In genomic region chr19:55259540-55260210, GRCh38 we compare ENCODE assay signal across 8 cellular contexts. TPM values are rescaled to one million over a fixed set of nuclear protein-coding genes. Genes with fewer than 3 reads are reported as not detected.
DNase-seq lines count a peak whose midpoint lies in the region; ATAC-seq and TF ChIP-seq lines count a peak whose summit lies in the region.

No MANE protein-coding gene starts in this region.

- H3K9me3 Mint-ChIP-seq in CD4-positive, alpha-beta memory T cell: peaks cover 0 to 2% (median 0%) of the 10 kb centered on the region in 8 donors
- H3K9me3 Mint-ChIP-seq in nephron: no peaks in the 10 kb centered on the region

- intact Hi-C loops in CD4-positive, alpha-beta memory T cell (cut with micrococcal nuclease): loop anchor here (1.0 to 10.0 kb wide), 11 partner anchors 21 to 395 kb away; partner anchors contain the start of genes FIZ1, HSPBP1, KMT5C and PPP1R12C

- H3F3A ChIP-seq in OCI-LY1 (ENCODE audit: insufficient read depth, low read length): peaks cover 3% of the 10 kb centered on the region; the same call in 1 of the 2 replicates

- H3K27me3 Mint-ChIP-seq in CD4-positive, alpha-beta memory T cell: peaks cover 0 to 2% of the 10 kb centered on the region in 2 donors
- H3K27me3 Mint-ChIP-seq in nephron (ENCODE audit: low read depth): no peaks in the 10 kb centered on the region

- no peak overlapping the region for H2AFZ ChIP-seq in OCI-LY1 (ENCODE audit: low read length)

- peaks cover 39% of the 10 kb centered on the region for H3K4me1 ChIP-seq in CD4-positive, alpha-beta memory T cell (ENCODE audit: insufficient read depth, low read length)
- H3K4me1 ChIP-seq in OCI-LY1 (ENCODE audit: insufficient read depth, low read length, severe bottlenecking) (peaks cover 54% of the 10 kb centered on the region), duodenal mucosa (ENCODE audit: control insufficient read depth in 1 of 2, insufficient read depth in 2 of 2, low read length in 2 of 2) (peaks cover 25 to 36% of the 10 kb centered on the region in 2 donors)

- H3K27ac Mint-ChIP-seq in CD4-positive, alpha-beta memory T cell: peak overlapping the region; percentile 94 to 100 (median 99)
- H3K27ac Mint-ChIP-seq in nephron: peak overlapping the region; percentile 98 to 100 (median 100)

- H3K9ac ChIP-seq in OCI-LY1 (ENCODE audit: low read length) (peak overlapping the region; percentile 76), duodenal mucosa (ENCODE audit: low read depth in 1 of 2, low read length in 2 of 2) (peak overlapping the region; percentile 68 to 74)

- no peak for ATAC-seq in GM18868 (IDR thresholded peaks at IDR 0.05; ENCODE audit: unreplicated experiment)
- ATAC-seq in GM18867 (IDR thresholded peaks at IDR 0.05; ENCODE audit: unreplicated experiment): no peak
- ATAC-seq in HG03025 (IDR thresholded peaks at IDR 0.05; ENCODE audit: low FRiP score, unreplicated experiment): no peak
- ATAC-seq in HG02571 (IDR thresholded peaks at IDR 0.05; ENCODE audit: unreplicated experiment): no peak

- no peak for DNase-seq in CD4-positive, alpha-beta memory T cell

- H3K4me3 ChIP-seq in CD4-positive, alpha-beta memory T cell (ENCODE audit: low read length in 2 of 2): peak overlapping the region; percentile 20 to 77
- peak overlapping the region; percentile 94 for H3K4me3 ChIP-seq in OCI-LY1 (ENCODE audit: low read depth, low read length, poor library complexity, severe bottlenecking)
- peak overlapping the region; percentile 91 to 93 for H3K4me3 ChIP-seq in duodenal mucosa (ENCODE audit: low read depth in 1 of 2, low read length in 2 of 2)

- H3K36me3 ChIP-seq in CD4-positive, alpha-beta memory T cell (ENCODE audit: insufficient read depth, low read length): no peaks in the 10 kb centered on the region
- H3K36me3 ChIP-seq in OCI-LY1 (ENCODE audit: insufficient read depth, low read length) (peaks cover 31% of the 10 kb centered on the region; the same call in 1 of the 2 replicates), duodenal mucosa (ENCODE audit: control insufficient read depth in 1 of 2, insufficient read depth in 2 of 2, low read length in 2 of 2) (no peaks in the 10 kb centered on the region)

- TF ChIP-seq CTCF in OCI-LY1 (IDR thresholded peaks at IDR 0.05; ENCODE audit: low read length): no peak
- TF ChIP-seq CTCF in nephron (IDR thresholded peaks at IDR 0.05; ENCODE audit: unreplicated experiment in 3 of 3): no peak

- H4K20me1 ChIP-seq in OCI-LY1 (ENCODE audit: insufficient read depth, low read length): no peaks in the 10 kb centered on the region

- no peaks in the 10 kb centered on the region for H3K27me3 ChIP-seq in CD4-positive, alpha-beta memory T cell (ENCODE audit: insufficient read depth, low read length)
- H3K27me3 ChIP-seq in OCI-LY1 (ENCODE audit: insufficient read depth, low read length) (no peaks in the 10 kb centered on the region), duodenal mucosa (ENCODE audit: control insufficient read depth in 1 of 2, insufficient read depth in 2 of 2, low read length in 2 of 2) (no peaks in the 10 kb centered on the region)

- H3K36me3 Mint-ChIP-seq in CD4-positive, alpha-beta memory T cell: peaks cover 9 to 27% of the 10 kb centered on the region in 2 donors
- H3K36me3 Mint-ChIP-seq in nephron (ENCODE audit: low read depth): peaks cover 6% of the 10 kb centered on the region

- peak overlapping the region; percentile 92 for H3K27ac ChIP-seq in CD4-positive, alpha-beta memory T cell (ENCODE audit: low read depth, low read length)
- H3K27ac ChIP-seq in OCI-LY1 (ENCODE audit: low read depth, low read length, poor library complexity, severe bottlenecking): peak overlapping the region; percentile 92
- peak overlapping the region; percentile 87 for H3K27ac ChIP-seq in duodenal mucosa (ENCODE audit: low read depth, low read length)

- H3K4me3 Mint-ChIP-seq in CD4-positive, alpha-beta memory T cell: peak overlapping the region; percentile 89 to 98 (median 92)
- peak overlapping the region; percentile 82 to 84 (median 84) for H3K4me3 Mint-ChIP-seq in nephron

- CTCF ChIA-PET in CD4-positive, alpha-beta memory T cell (lab: Charles Lee; ENCODE audit: partially characterized antibody): interaction anchor here (1.1 to 3.1 kb wide), 8 partner anchors 20 to 208 kb away, joined by 3 to 20 read pairs (median 4); partner anchors contain the start of genes HSPBP1 and TMEM238

- H3K4me2 ChIP-seq in OCI-LY1 (ENCODE audit: low read length): peak overlapping the region; percentile 71

- H3K9me2 ChIP-seq in OCI-LY1 (ENCODE audit: low read depth, low read length): no peaks in the 10 kb centered on the region

- H3K9me3 ChIP-seq in CD4-positive, alpha-beta memory T cell (ENCODE audit: control insufficient read depth in 1 of 2, low read length in 2 of 2): no peaks in the 10 kb centered on the region
- no peaks in the 10 kb centered on the region for H3K9me3 ChIP-seq in OCI-LY1 (ENCODE audit: low read length)
- no peaks in the 10 kb centered on the region for H3K9me3 ChIP-seq in duodenal mucosa (ENCODE audit: control insufficient read depth in 1 of 2, low read length in 2 of 2)

- H3K79me2 ChIP-seq in OCI-LY1 (ENCODE audit: insufficient read depth, low read length): peaks cover 35% of the 10 kb centered on the region

- POLR2A ChIA-PET in CD4-positive, alpha-beta memory T cell (lab: Charles Lee; ENCODE audit: partially characterized antibody): interaction anchor here (0.8 to 9.5 kb wide), 31 partner anchors 9 to 1392 kb away, joined by 3 to 199 read pairs (median 5); partner anchors contain the start of genes BRSK1, FIZ1, HSPBP1 and KMT5C

- H3K4me1 Mint-ChIP-seq in CD4-positive, alpha-beta memory T cell: peaks cover 22 to 44% (median 33%) of the 10 kb centered on the region in 4 donors
- H3K4me1 Mint-ChIP-seq in nephron: peaks cover 36% of the 10 kb centered on the region

RNA-seq across cellular contexts. Expression of gene PPP6R1, which starts 0.9 kb away (rescaled TPM):
- total RNA-seq in CD4-positive, alpha-beta memory T cell: 100 to 1,000 TPM; 161 to 162 TPM
- polyA plus RNA-seq in CD4-positive, alpha-beta memory T cell: 100 to 1,000 TPM in 1 of 2 donors, 10 to 100 TPM in 1; 22.9 to 107 TPM

RNA-seq across cellular contexts. Expression of gene HSPBP1, which starts 20.2 kb away (rescaled TPM):
- 10 to 100 TPM; 17.9 to 18.5 TPM for total RNA-seq in CD4-positive, alpha-beta memory T cell
- polyA plus RNA-seq in CD4-positive, alpha-beta memory T cell: 10 to 100 TPM; 35.7 to 38.7 TPM

RNA-seq across cellular contexts. Expression of gene BRSK1, which starts 24.1 kb away (rescaled TPM):
- total RNA-seq in CD4-positive, alpha-beta memory T cell: 1 to 10 TPM; 1.4 to 1.7 TPM
- not detected for polyA plus RNA-seq in CD4-positive, alpha-beta memory T cell

RNA-seq across cellular contexts. Expression of gene TMEM86B, which starts 31.1 kb away (rescaled TPM):
- total RNA-seq in CD4-positive, alpha-beta memory T cell: 10 to 100 TPM; 19.7 to 22.1 TPM
- 1 to 10 TPM in 1 of 2 donors, not detected in 1; 3.5 TPM for polyA plus RNA-seq in CD4-positive, alpha-beta memory T cell

RNA-seq across cellular contexts. Expression of gene PTPRH, which starts 50.4 kb away (rescaled TPM):
- total RNA-seq in CD4-positive, alpha-beta memory T cell: not detected
- not detected for polyA plus RNA-seq in CD4-positive, alpha-beta memory T cell
